22 cellular contexts compared by ENCODE assay signal in genomic region chr17:81538651-81539570, GRCh38. TPM values are rescaled to one million over a fixed set of nuclear protein-coding genes. Genes with fewer than 3 reads are reported as not detected.
"Had no signal": no experiment of that assay in that cellular context is flagged by ENCODE, and none has a peak within 500 bp of the region (broad histone marks: within the 10 kb centered on the region; RNA-seq: fewer than 3 reads in every experiment).

No MANE protein-coding gene starts in this region.

- H2AFZ ChIP-seq: hepatocyte had no signal

- H3K4me3 Mint-ChIP-seq: activated CD4-positive, alpha-beta T cell treated with anti-CD3 and anti-CD28 coated beads, Interleukin-2, amount 10 ng/mL, durations not matched to agents 7 days and 5 days; activated CD8-positive, alpha-beta T cell treated with anti-CD3 and anti-CD28 coated beads, Interleukin-2, amount 10 ng/mL, durations not matched to agents 7 days and 5 days; activated naive CD8-positive, alpha-beta T cell treated with anti-CD3 and anti-CD28 coated beads, Interleukin-2, amount 10 ng/mL, durations not matched to agents 7 days and 5 days; activated T-cell treated with anti-CD3 and anti-CD28 coated beads, Interleukin-2, amount 50 U/mL, for 24 hours; endodermal cell; nephron progenitor cell had no signal

- H3K9me3 ChIP-seq: lower lobe of right lung, testis had no signal

- H3K4me3 ChIP-seq: cardiac muscle cell, dorsolateral prefrontal cortex, hepatocyte, lower lobe of right lung, testis had no signal

- H3K4me1 Mint-ChIP-seq: activated CD4-positive, alpha-beta T cell treated with anti-CD3 and anti-CD28 coated beads, Interleukin-2, amount 10 ng/mL, durations not matched to agents 7 days and 5 days; activated naive CD8-positive, alpha-beta T cell treated with anti-CD3 and anti-CD28 coated beads, Interleukin-2, amount 10 ng/mL, durations not matched to agents 7 days and 5 days; endodermal cell had no signal

- H3K9me3 Mint-ChIP-seq: activated CD4-positive, alpha-beta T cell treated with anti-CD3 and anti-CD28 coated beads, Interleukin-2, amount 10 ng/mL, durations not matched to agents 7 days and 5 days; activated naive CD8-positive, alpha-beta T cell treated with anti-CD3 and anti-CD28 coated beads, Interleukin-2, amount 10 ng/mL, durations not matched to agents 7 days and 5 days; activated T-cell treated with anti-CD3 and anti-CD28 coated beads, Interleukin-2, amount 50 U/mL, for 24 hours; activated T-helper 2 cell treated with anti-CD3 and anti-CD28 coated beads, Interferon-gamma antibody, Interleukin-2, Interleukin-4, amounts not matched to agents 10 μg/mL and 5 μg/mL and 100 μg/mL, durations not matched to agents 14 hours and 24 hours and 36 hours; endodermal cell; nephron progenitor cell; type B pancreatic cell had no signal

- H3K27ac Mint-ChIP-seq: activated CD4-positive, alpha-beta T cell treated with anti-CD3 and anti-CD28 coated beads, Interleukin-2, amount 10 ng/mL, durations not matched to agents 7 days and 5 days; activated CD8-positive, alpha-beta T cell treated with anti-CD3 and anti-CD28 coated beads, Interleukin-2, amount 10 ng/mL, durations not matched to agents 7 days and 5 days; activated naive CD8-positive, alpha-beta T cell treated with anti-CD3 and anti-CD28 coated beads, Interleukin-2, amount 10 ng/mL, durations not matched to agents 7 days and 5 days; activated T-cell treated with anti-CD3 and anti-CD28 coated beads, Interleukin-2, amount 50 U/mL, for 24 hours; activated T-helper 2 cell treated with anti-CD3 and anti-CD28 coated beads, Interferon-gamma antibody, Interleukin-2, Interleukin-4, amounts not matched to agents 10 μg/mL and 5 μg/mL and 100 μg/mL, durations not matched to agents 14 hours and 24 hours and 36 hours; endodermal cell; nephron progenitor cell had no signal

- H3K27me3 ChIP-seq: testis had no signal

- H3K4me2 ChIP-seq: hepatocyte had no signal

- FAIRE-seq: islet of Langerhans, small intestine had no signal

- H3K36me3 Mint-ChIP-seq: activated naive CD8-positive, alpha-beta T cell treated with anti-CD3 and anti-CD28 coated beads, Interleukin-2, amount 10 ng/mL, durations not matched to agents 7 days and 5 days; type B pancreatic cell had no signal

- ATAC-seq: activated CD4-positive, CD25-positive, alpha-beta regulatory T cell treated with anti-CD3 and anti-CD28 coated beads, Interleukin-2, amount 50 U/mL, for 24 hours; activated CD8-positive, alpha-beta T cell treated with anti-CD3 and anti-CD28 coated beads, Interleukin-2, amount 10 ng/mL, durations not matched to agents 7 days and 5 days; foreskin keratinocyte; lower lobe of right lung had no signal

- H3K79me2 ChIP-seq: hepatocyte had no signal

- DNase-seq: activated CD4-positive, alpha-beta T cell treated with anti-CD3 and anti-CD28 coated beads, Interleukin-2, amount 10 ng/mL, durations not matched to agents 7 days and 5 days; activated CD8-positive, alpha-beta T cell treated with anti-CD3 and anti-CD28 coated beads, Interleukin-2, amount 10 ng/mL, durations not matched to agents 7 days and 5 days; activated naive CD4-positive, alpha-beta T cell treated with Interleukin-2 at 50 U/mL for 16 hours; activated naive CD8-positive, alpha-beta T cell treated with anti-CD3 and anti-CD28 coated beads, Interleukin-2, amount 10 ng/mL, durations not matched to agents 7 days and 5 days; activated T-cell treated with anti-CD3 and anti-CD28 coated beads, Interleukin-2, amount 50 U/mL, for 24 hours; amygdala; dorsolateral prefrontal cortex; endodermal cell; foreskin keratinocyte; lower lobe of right lung; nephron progenitor cell; occipital lobe; small intestine; stimulated activated CD4-positive, alpha-beta T cell treated with anti-CD3 and anti-CD28 coated beads, Interleukin-4, amount 100 ng/mL, for 1 hour; testis had no signal

- H3K27ac ChIP-seq: epithelial cell of prostate, foreskin keratinocyte, hepatocyte, lower lobe of right lung, testis had no signal

- H3K4me1 ChIP-seq: foreskin keratinocyte had no signal

RNA-seq across cellular contexts. Expression of gene FSCN2, which starts 10.7 kb away (rescaled TPM):
- total RNA-seq: foreskin keratinocyte had no signal
- polyA plus RNA-seq: foreskin keratinocyte had no signal
